Comparison of ENCODE assay signal across 9 cellular contexts in genomic region chr21:31860851-31861250, GRCh38. TPM values are rescaled to one million over a fixed set of nuclear protein-coding genes. Genes with fewer than 3 reads are reported as not detected.
"Had no signal": no experiment of that assay in that cellular context is flagged by ENCODE, and none has a peak within 500 bp of the region (broad histone marks: within the 10 kb centered on the region; RNA-seq: fewer than 3 reads in every experiment).

No MANE protein-coding gene starts in this region.

- FAIRE-seq: HepG2 had no signal

- H3K4me1 Mint-ChIP-seq: IgD-negative memory B cell had no signal

- H3K27ac ChIP-seq: HL-60 had no signal

- H3K4me1 ChIP-seq: HAP-1 had no signal

- H3K36me3 Mint-ChIP-seq: IgD-negative memory B cell had no signal

- ATAC-seq: HCT116, HepG2 had no signal

- H3K4me3 ChIP-seq: HAP-1 had no signal

- DNase-seq: GOT3, H7, HFFc6 had no signal

- H3K27ac Mint-ChIP-seq: HFFc6, IgD-negative memory B cell had no signal

- H3K4me3 Mint-ChIP-seq: HFFc6, IgD-negative memory B cell had no signal

- H3K9me3 ChIP-seq: HAP-1 had no signal

- H3K36me3 ChIP-seq: HAP-1 had no signal

RNA-seq across cellular contexts. Expression of gene HUNK, which starts 12.0 kb away (rescaled TPM):
- total RNA-seq: HFFc6, HT1080 had no signal
- polyA plus RNA-seq: IgD-negative memory B cell had no signal
